1 cellular context compared by ENCODE assay signal in the genomic region with DNA sequence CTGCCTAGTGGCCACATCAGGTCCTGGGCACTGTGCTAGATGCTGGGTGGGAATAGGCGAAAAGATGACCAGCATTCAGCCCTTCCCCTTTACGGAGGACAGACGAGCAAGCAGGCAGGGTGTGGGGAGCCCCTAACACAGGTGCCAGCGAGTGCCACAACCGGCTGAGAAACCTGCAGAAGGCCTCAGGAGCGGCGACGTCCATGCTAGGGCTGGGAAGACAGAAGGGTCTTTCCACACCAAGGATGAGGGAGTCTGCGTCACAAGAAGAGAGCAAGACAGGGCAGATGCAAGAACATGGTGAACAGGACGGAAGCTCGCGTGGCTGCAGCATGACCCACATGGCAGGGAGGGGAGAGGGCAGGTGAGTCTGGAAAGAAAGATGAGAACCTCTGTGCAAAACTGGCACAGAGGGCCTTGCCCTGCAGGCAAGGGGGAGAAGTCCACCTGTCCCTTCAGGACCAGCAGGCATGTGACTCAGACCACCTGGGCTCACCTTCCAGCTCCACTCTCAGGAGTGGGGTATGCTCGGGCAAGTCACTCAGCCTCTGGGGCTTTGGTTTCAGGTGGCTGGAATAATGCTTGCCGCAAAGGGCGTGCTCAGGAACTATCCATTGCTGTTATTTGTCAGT.
TF ChIP-seq lines count a peak whose summit lies in the region.

No MANE protein-coding gene starts in this region.

TF ChIP-seq in WTC11, 78 proteins besides CTCF, POLR2A, EP300 and RAD21 (continued from another document):
- TF ChIP-seq, protein P1, sequence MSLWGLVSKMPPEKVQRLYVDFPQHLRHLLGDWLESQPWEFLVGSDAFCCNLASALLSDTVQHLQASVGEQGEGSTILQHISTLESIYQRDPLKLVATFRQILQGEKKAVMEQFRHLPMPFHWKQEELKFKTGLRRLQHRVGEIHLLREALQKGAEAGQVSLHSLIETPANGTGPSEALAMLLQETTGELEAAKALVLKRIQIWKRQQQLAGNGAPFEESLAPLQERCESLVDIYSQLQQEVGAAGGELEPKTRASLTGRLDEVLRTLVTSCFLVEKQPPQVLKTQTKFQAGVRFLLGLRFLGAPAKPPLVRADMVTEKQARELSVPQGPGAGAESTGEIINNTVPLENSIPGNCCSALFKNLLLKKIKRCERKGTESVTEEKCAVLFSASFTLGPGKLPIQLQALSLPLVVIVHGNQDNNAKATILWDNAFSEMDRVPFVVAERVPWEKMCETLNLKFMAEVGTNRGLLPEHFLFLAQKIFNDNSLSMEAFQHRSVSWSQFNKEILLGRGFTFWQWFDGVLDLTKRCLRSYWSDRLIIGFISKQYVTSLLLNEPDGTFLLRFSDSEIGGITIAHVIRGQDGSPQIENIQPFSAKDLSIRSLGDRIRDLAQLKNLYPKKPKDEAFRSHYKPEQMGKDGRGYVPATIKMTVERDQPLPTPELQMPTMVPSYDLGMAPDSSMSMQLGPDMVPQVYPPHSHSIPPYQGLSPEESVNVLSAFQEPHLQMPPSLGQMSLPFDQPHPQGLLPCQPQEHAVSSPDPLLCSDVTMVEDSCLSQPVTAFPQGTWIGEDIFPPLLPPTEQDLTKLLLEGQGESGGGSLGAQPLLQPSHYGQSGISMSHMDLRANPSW (CRISPR knock-in tag; conservative IDR thresholded peaks at IDR 0.05; ENCODE audit: low read depth): no peak
- no peak for TF ChIP-seq CREM (CRISPR knock-in tag; IDR thresholded peaks at IDR 0.05)
- TF ChIP-seq, protein P2, sequence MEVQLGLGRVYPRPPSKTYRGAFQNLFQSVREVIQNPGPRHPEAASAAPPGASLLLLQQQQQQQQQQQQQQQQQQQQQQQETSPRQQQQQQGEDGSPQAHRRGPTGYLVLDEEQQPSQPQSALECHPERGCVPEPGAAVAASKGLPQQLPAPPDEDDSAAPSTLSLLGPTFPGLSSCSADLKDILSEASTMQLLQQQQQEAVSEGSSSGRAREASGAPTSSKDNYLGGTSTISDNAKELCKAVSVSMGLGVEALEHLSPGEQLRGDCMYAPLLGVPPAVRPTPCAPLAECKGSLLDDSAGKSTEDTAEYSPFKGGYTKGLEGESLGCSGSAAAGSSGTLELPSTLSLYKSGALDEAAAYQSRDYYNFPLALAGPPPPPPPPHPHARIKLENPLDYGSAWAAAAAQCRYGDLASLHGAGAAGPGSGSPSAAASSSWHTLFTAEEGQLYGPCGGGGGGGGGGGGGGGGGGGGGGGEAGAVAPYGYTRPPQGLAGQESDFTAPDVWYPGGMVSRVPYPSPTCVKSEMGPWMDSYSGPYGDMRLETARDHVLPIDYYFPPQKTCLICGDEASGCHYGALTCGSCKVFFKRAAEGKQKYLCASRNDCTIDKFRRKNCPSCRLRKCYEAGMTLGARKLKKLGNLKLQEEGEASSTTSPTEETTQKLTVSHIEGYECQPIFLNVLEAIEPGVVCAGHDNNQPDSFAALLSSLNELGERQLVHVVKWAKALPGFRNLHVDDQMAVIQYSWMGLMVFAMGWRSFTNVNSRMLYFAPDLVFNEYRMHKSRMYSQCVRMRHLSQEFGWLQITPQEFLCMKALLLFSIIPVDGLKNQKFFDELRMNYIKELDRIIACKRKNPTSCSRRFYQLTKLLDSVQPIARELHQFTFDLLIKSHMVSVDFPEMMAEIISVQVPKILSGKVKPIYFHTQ (CRISPR knock-in tag; IDR thresholded peaks at IDR 0.05): no peak
- TF ChIP-seq ATF1 (CRISPR knock-in tag; IDR thresholded peaks at IDR 0.05): no peak
- TF ChIP-seq, protein P3, sequence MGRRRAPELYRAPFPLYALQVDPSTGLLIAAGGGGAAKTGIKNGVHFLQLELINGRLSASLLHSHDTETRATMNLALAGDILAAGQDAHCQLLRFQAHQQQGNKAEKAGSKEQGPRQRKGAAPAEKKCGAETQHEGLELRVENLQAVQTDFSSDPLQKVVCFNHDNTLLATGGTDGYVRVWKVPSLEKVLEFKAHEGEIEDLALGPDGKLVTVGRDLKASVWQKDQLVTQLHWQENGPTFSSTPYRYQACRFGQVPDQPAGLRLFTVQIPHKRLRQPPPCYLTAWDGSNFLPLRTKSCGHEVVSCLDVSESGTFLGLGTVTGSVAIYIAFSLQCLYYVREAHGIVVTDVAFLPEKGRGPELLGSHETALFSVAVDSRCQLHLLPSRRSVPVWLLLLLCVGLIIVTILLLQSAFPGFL (CRISPR knock-in tag; IDR thresholded peaks at IDR 0.05; ENCODE audit: borderline replicate concordance): no peak
- TF ChIP-seq TCF7 (CRISPR knock-in tag; IDR thresholded peaks at IDR 0.05; ENCODE audit: low read depth): no peak
